In the genomic region with DNA sequence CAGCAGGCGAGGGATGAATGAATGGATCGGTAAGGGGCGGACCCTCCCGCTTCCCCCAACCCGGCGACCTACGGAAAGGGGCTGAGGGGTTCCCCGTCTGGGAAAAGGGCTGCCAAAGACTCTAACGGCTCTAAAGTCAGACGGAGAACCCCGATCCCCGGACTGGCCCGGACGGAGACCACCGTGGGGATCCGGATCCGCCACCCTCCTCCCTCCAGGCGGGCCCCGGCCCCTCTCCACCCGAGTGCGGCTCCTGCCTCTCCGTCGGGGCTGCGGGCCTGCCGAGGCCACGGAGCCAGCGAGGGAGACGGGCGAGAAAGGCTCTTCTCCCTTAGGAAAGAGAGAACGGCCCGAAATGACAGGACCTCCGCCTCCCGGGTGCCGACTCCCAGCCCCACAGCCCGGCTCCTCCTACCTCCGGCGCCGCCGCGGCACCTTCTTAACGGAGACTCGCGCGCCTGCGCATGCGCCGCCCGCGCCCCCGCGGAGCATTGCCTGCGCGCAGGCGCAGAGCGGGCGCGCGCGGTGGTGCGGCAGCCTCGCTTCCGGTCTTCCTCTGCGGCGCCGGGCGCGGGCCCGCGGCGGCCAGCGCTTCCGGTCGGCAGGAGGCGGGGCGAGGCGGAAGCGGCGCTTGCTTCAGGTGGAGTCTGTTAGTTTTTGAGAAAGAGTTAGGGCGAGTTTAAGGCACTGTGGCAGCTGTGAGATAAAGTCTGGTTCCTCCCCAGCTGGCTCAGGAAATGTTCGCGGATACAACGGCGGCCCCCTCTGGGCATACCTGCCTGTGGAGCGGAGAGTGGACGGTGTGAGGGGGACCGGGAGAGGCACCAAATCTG, we compare ENCODE assay signal across 8 cellular contexts. TPM values are rescaled to one million over a fixed set of nuclear protein-coding genes. Genes with fewer than 3 reads are reported as not detected.
DNase-seq lines count a peak whose midpoint lies in the region; ATAC-seq and TF ChIP-seq lines count a peak whose summit lies in the region.

A gene with protein sequence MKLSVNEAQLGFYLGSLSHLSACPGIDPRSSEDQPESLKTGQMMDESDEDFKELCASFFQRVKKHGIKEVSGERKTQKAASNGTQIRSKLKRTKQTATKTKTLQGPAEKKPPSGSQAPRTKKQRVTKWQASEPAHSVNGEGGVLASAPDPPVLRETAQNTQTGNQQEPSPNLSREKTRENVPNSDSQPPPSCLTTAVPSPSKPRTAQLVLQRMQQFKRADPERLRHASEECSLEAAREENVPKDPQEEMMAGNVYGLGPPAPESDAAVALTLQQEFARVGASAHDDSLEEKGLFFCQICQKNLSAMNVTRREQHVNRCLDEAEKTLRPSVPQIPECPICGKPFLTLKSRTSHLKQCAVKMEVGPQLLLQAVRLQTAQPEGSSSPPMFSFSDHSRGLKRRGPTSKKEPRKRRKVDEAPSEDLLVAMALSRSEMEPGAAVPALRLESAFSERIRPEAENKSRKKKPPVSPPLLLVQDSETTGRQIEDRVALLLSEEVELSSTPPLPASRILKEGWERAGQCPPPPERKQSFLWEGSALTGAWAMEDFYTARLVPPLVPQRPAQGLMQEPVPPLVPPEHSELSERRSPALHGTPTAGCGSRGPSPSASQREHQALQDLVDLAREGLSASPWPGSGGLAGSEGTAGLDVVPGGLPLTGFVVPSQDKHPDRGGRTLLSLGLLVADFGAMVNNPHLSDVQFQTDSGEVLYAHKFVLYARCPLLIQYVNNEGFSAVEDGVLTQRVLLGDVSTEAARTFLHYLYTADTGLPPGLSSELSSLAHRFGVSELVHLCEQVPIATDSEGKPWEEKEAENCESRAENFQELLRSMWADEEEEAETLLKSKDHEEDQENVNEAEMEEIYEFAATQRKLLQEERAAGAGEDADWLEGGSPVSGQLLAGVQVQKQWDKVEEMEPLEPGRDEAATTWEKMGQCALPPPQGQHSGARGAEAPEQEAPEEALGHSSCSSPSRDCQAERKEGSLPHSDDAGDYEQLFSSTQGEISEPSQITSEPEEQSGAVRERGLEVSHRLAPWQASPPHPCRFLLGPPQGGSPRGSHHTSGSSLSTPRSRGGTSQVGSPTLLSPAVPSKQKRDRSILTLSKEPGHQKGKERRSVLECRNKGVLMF (N-terminal part only) (minus strand): TSS at position 462 of the 833 bp plus-strand sequence. CDS start 2,642 bp downstream, outside the sequence.

- TF ChIP-seq CTCF in ascending aorta (IDR thresholded peaks at IDR 0.05) (peak in 1 of 3 experiments; percentile 0), hepatocyte (IDR thresholded peaks at IDR 0.05; ENCODE audit: poor library complexity) (no peak), vagina (IDR thresholded peaks at IDR 0.05) (peak in 1 of 3 experiments; percentile 12)

- no peaks in the 10 kb centered on the region for H3K9me3 ChIP-seq in ascending aorta
- no peaks in the 10 kb centered on the region for H3K9me3 ChIP-seq in hepatocyte (ENCODE audit: low read depth)
- no peaks in the 10 kb centered on the region for H3K9me3 ChIP-seq in vagina

- peaks cover 54% of the 10 kb centered on the region for H3K79me2 ChIP-seq in hepatocyte

- peak; percentile 91 for ATAC-seq in GM18511 (IDR thresholded peaks at IDR 0.05; ENCODE audit: unreplicated experiment)
- ATAC-seq in HG02981 (IDR thresholded peaks at IDR 0.05; ENCODE audit: unreplicated experiment) = peak; percentile 80

- peak in 1 of 2 donors; percentile 36 for TF ChIP-seq POLR2A in vagina (IDR thresholded peaks at IDR 0.05)

- DNase-seq in NCI-H2029 (lab: John Stamatoyannopoulos, UW) = peak; percentile 88
- DNase-seq in T-helper 2 cell treated with Interferon-gamma antibody and Interleukin-4, amounts not matched to agents 5 μg/mL and 100 μg/mL, for 36 hours (ENCODE audit: low spot score) = peak; percentile 96
- DNase-seq in ascending aorta (ENCODE audit: low spot score in 2 of 2) = peak; percentile 38 to 95
- peak; percentile 99 for DNase-seq in hepatocyte (ENCODE audit: low spot score)
- peak in 1 of 2 donors; percentile 92 for DNase-seq in vagina (ENCODE audit: extremely low spot score in 2 of 2)

- no peaks in the 10 kb centered on the region for H3K27me3 Mint-ChIP-seq in T-helper 2 cell treated with Interferon-gamma antibody and Interleukin-4, amounts not matched to agents 5 μg/mL and 100 μg/mL, for 36 hours (ENCODE audit: low read depth)

- peaks cover 51% of the 10 kb centered on the region for H3K4me1 Mint-ChIP-seq in T-helper 2 cell treated with Interferon-gamma antibody and Interleukin-4, amounts not matched to agents 5 μg/mL and 100 μg/mL, for 36 hours (ENCODE audit: low read depth)

- H3K9ac ChIP-seq in rectal smooth muscle tissue (ENCODE audit: low read length) = peak within 1 kb of the TSS; percentile 95

- no peaks in the 10 kb centered on the region for H3K9me3 Mint-ChIP-seq in T-helper 2 cell treated with Interferon-gamma antibody and Interleukin-4, amounts not matched to agents 5 μg/mL and 100 μg/mL, for 36 hours

- H3K27me3 ChIP-seq in ascending aorta (no peaks in the 10 kb centered on the region), hepatocyte (no peaks in the 10 kb centered on the region), rectal smooth muscle tissue (ENCODE audit: control insufficient read depth, insufficient read depth, low read length) (no peaks in the 10 kb centered on the region), vagina (no peaks in the 10 kb centered on the region)

- H3K36me3 Mint-ChIP-seq in T-helper 2 cell treated with Interferon-gamma antibody and Interleukin-4, amounts not matched to agents 5 μg/mL and 100 μg/mL, for 36 hours (ENCODE audit: low read depth) = peaks cover 38% of the 10 kb centered on the region

- peak within 1 kb of the TSS; percentile 93 for H3K4me2 ChIP-seq in hepatocyte

- no peaks in the 10 kb centered on the region for H4K20me1 ChIP-seq in hepatocyte (ENCODE audit: insufficient read depth, poor library complexity, severe bottlenecking)

- H3K36me3 ChIP-seq in ascending aorta = no peaks in the 10 kb centered on the region
- no peaks in the 10 kb centered on the region for H3K36me3 ChIP-seq in hepatocyte (replicated peaks; ENCODE audit: insufficient read depth, low read depth)
- H3K36me3 ChIP-seq in rectal smooth muscle tissue (ENCODE audit: control insufficient read depth, insufficient read depth, low read length) = no peaks in the 10 kb centered on the region
- no peaks in the 10 kb centered on the region for H3K36me3 ChIP-seq in vagina

- H3K9me2 ChIP-seq in hepatocyte (replicated peaks; ENCODE audit: insufficient read depth) = no peaks in the 10 kb centered on the region

- H2AFZ ChIP-seq in hepatocyte = peak within 1 kb of the TSS; percentile 83

- H3K27ac ChIP-seq in ascending aorta (peak within 1 kb of the TSS; percentile 60 to 66), hepatocyte (peak within 1 kb of the TSS; percentile 95), rectal smooth muscle tissue (ENCODE audit: low read depth, low read length) (peak within 1 kb of the TSS; percentile 72), vagina (peak within 1 kb of the TSS; percentile 86)

- H3K4me3 ChIP-seq in ascending aorta = peak within 1 kb of the TSS; percentile 61 to 76
- peak within 1 kb of the TSS; percentile 96 for H3K4me3 ChIP-seq in hepatocyte
- peak within 1 kb of the TSS; percentile 99 for H3K4me3 ChIP-seq in rectal smooth muscle tissue (ENCODE audit: low read length)
- H3K4me3 ChIP-seq in vagina = peak within 1 kb of the TSS; percentile 85 to 100

- intact Hi-C loops in ascending aorta (cut with DNase I) (loop anchor here (1.0 to 10.0 kb wide), 2 partner anchors 84 to 803 kb away; a partner anchor contains a TSS), vagina (cut with DNase I) (no loop called here)

- H3K4me1 ChIP-seq in ascending aorta = peaks cover 0 to 11% of the 10 kb centered on the region in 2 donors
- peaks cover 18% of the 10 kb centered on the region for H3K4me1 ChIP-seq in hepatocyte (ENCODE audit: insufficient read depth)
- H3K4me1 ChIP-seq in rectal smooth muscle tissue (ENCODE audit: control insufficient read depth, insufficient read depth, low read length) = no peaks in the 10 kb centered on the region
- peaks cover 32% of the 10 kb centered on the region for H3K4me1 ChIP-seq in vagina

- under 1% methylated on average over 66 of the region's 86 CpGs for WGBS in hepatocyte (ENCODE audit: low lambda C conversion rate, missing lambda C conversion rate)

- H3K27ac Mint-ChIP-seq in T-helper 2 cell treated with Interferon-gamma antibody and Interleukin-4, amounts not matched to agents 5 μg/mL and 100 μg/mL, for 36 hours = peak within 1 kb of the TSS; percentile 95

- peak within 1 kb of the TSS; percentile 96 for H3K4me3 Mint-ChIP-seq in T-helper 2 cell treated with Interferon-gamma antibody and Interleukin-4, amounts not matched to agents 5 μg/mL and 100 μg/mL, for 36 hours

RNA-seq across cellular contexts. Expression of the gene that starts here (rescaled TPM):
- total RNA-seq in ascending aorta (3.4 TPM), hepatocyte (3.5 and 4.6 TPM in 2 replicates), vagina (3.9 TPM)
- 1.9 and 3.4 TPM in 2 replicates for polyA plus RNA-seq in hepatocyte
